ENCODE assay signal across 18 cellular contexts in genomic region chr3:50325497-50326181, GRCh38. TPM values are rescaled to one million over a fixed set of nuclear protein-coding genes. Genes with fewer than 3 reads are reported as not detected.
DNase-seq lines count a peak whose midpoint lies in the region; ATAC-seq and TF ChIP-seq lines count a peak whose summit lies in the region.
"Had no signal": no experiment of that assay in that cellular context is flagged by ENCODE, and none has a peak within 500 bp of the region (broad histone marks: within the 10 kb centered on the region; RNA-seq: fewer than 3 reads in every experiment).

No MANE protein-coding gene starts in this region.

- H3K4me2 ChIP-seq in Karpas-422 (ENCODE audit: low read depth, low read length, poor library complexity, severe bottlenecking) = no peak overlapping the region
- H3K4me2 ChIP-seq: smooth muscle cell had no signal

- no peak overlapping the region for H3K27ac ChIP-seq in Karpas-422 (ENCODE audit: low read length)
- peak overlapping the region in 3 of 4 donors; percentile 93 to 95 (median 93) for H3K27ac ChIP-seq in esophagus muscularis mucosa (replicated peaks in 1 of 4)
- peak overlapping the region in 3 of 5 donors; percentile 94 to 96 (median 95) for H3K27ac ChIP-seq in stomach
- H3K27ac ChIP-seq: epithelial cell of prostate, SK-N-MC had no signal

- ATAC-seq in activated naive CD8-positive, alpha-beta T cell treated with anti-CD3 and anti-CD28 coated beads, Interleukin-2, amount 50 U/mL, for 24 hours = no peak
- ATAC-seq: K562 had no signal

- H3K9ac ChIP-seq in Karpas-422 (ENCODE audit: low read length) = 0 out of 2 replicates have a peak overlapping the region, but pooled peaks have one; percentile 90

- TF ChIP-seq CTCF in esophagus muscularis mucosa (IDR thresholded peaks at IDR 0.05) (no peak), stomach (IDR thresholded peaks at IDR 0.05) (no peak)

- POLR2A ChIA-PET in activated CD4-positive, alpha-beta memory T cell treated with anti-CD3 and anti-CD28 coated beads for 36 hours (lab: Charles Lee) = no interaction called here

- H3K36me3 ChIP-seq in Karpas-422 (ENCODE audit: insufficient read depth, low read length) (peaks cover 10% of the 10 kb centered on the region; the same call in 1 of the 2 replicates), esophagus muscularis mucosa (peaks cover 20 to 42% (median 37%) of the 10 kb centered on the region in 4 donors), stomach (peaks cover 25 to 37% (median 34%) of the 10 kb centered on the region in 4 donors)

- no peak overlapping the region for H2AFZ ChIP-seq in Karpas-422 (ENCODE audit: low read length)

- H4K20me1 ChIP-seq in Karpas-422 (ENCODE audit: insufficient read depth, low read depth, low read length) = peaks cover 6% of the 10 kb centered on the region; the same call in 1 of the 2 replicates

- H3K4me3 Mint-ChIP-seq in activated naive CD8-positive, alpha-beta T cell = peak overlapping the region; percentile 88
- H3K4me3 Mint-ChIP-seq in activated naive CD8-positive, alpha-beta T cell treated with anti-CD3 and anti-CD28 coated beads, Interleukin-2, amount 50 U/mL, for 24 hours = no peak overlapping the region
- H3K4me3 Mint-ChIP-seq in activated CD4-positive, alpha-beta memory T cell treated with anti-CD3 and anti-CD28 coated beads for 36 hours = no peak overlapping the region
- H3K4me3 Mint-ChIP-seq: activated naive CD8-positive, alpha-beta T cell treated with anti-CD3 and anti-CD28 coated beads, Interleukin-2, amount 10 ng/mL, durations not matched to agents 7 days and 5 days had no signal

- H3K9me3 ChIP-seq in Karpas-422 (ENCODE audit: low read length) = no peaks in the 10 kb centered on the region
- H3K9me3 ChIP-seq in esophagus muscularis mucosa = no peaks in the 10 kb centered on the region
- no peaks in the 10 kb centered on the region for H3K9me3 ChIP-seq in stomach

- intact Hi-C loops in esophagus muscularis mucosa (cut with DNase I) (no loop called here), stomach (cut with DNase I; ENCODE audit: low total_unique reads) (no loop called here)
- intact Hi-C loops in activated CD4-positive, alpha-beta memory T cell treated with anti-CD3 and anti-CD28 coated beads for 36 hours (cut with micrococcal nuclease) = no loop called here

- TF ChIP-seq EP300 in esophagus muscularis mucosa (IDR thresholded peaks at IDR 0.05) (no peak), stomach (IDR thresholded peaks at IDR 0.05) (no peak)

- H3K36me3 Mint-ChIP-seq in activated naive CD8-positive, alpha-beta T cell = no peaks in the 10 kb centered on the region
- peaks cover 9% of the 10 kb centered on the region for H3K36me3 Mint-ChIP-seq in activated naive CD8-positive, alpha-beta T cell treated with anti-CD3 and anti-CD28 coated beads, Interleukin-2, amount 50 U/mL, for 24 hours (ENCODE audit: low read depth)
- H3K36me3 Mint-ChIP-seq in activated CD4-positive, alpha-beta memory T cell treated with anti-CD3 and anti-CD28 coated beads for 36 hours = peaks cover 5% of the 10 kb centered on the region

- H3K79me2 ChIP-seq in Karpas-422 (ENCODE audit: low read length) = peaks cover 22% of the 10 kb centered on the region

- H3K4me1 ChIP-seq in Karpas-422 (ENCODE audit: low read length) (peaks cover 42% of the 10 kb centered on the region), esophagus muscularis mucosa (peaks cover 34 to 71% (median 67%) of the 10 kb centered on the region in 4 donors), stomach (peaks cover 30 to 75% (median 60%) of the 10 kb centered on the region in 4 donors)

- TF ChIP-seq POLR2A in esophagus muscularis mucosa (IDR thresholded peaks at IDR 0.05; ENCODE audit: low read depth) (no peak), stomach (IDR thresholded peaks at IDR 0.05) (no peak)

- WGBS in esophagus muscularis mucosa = 85% methylated on average over 11 of the region's 11 CpGs
- WGBS in stomach, 5 donors = 75 to 89% (median 86%) methylated on average over 11 of the region's 11 CpGs

- no peak for DNase-seq in activated naive CD8-positive, alpha-beta T cell treated with anti-CD3 and anti-CD28 coated beads, Interleukin-2, amount 50 U/mL, for 24 hours
- no peak for DNase-seq in Karpas-422
- no peak for DNase-seq in esophagus muscularis mucosa (ENCODE audit: extremely low spot score)
- no peak for DNase-seq in stomach
- DNase-seq in activated CD4-positive, alpha-beta memory T cell treated with anti-CD3 and anti-CD28 coated beads for 36 hours = no peak
- no peak for DNase-seq in anterior cingulate cortex (lab: John Stamatoyannopoulos, UW)
- no peak for DNase-seq in NCI-H1436 treated with DMSO at 0.1 percent for 48 hours (lab: John Stamatoyannopoulos, UW)
- DNase-seq: activated naive CD8-positive, alpha-beta T cell treated with anti-CD3 and anti-CD28 coated beads, Interleukin-2, amount 10 ng/mL, durations not matched to agents 7 days and 5 days; midbrain; MV-4-11; NCI-H187 treated with DMSO at 0.1 percent for 48 hours; NCI-H345; stimulated activated CD4-positive, alpha-beta T cell treated with anti-CD3 and anti-CD28 coated beads, Interleukin-4, amount 100 ng/mL, for 24 hours had no signal

- H3K27ac Mint-ChIP-seq in activated naive CD8-positive, alpha-beta T cell = no peak overlapping the region
- H3K27ac Mint-ChIP-seq in activated naive CD8-positive, alpha-beta T cell treated with anti-CD3 and anti-CD28 coated beads, Interleukin-2, amount 50 U/mL, for 24 hours = no peak overlapping the region
- no peak overlapping the region for H3K27ac Mint-ChIP-seq in activated CD4-positive, alpha-beta memory T cell treated with anti-CD3 and anti-CD28 coated beads for 36 hours

- H3K4me1 Mint-ChIP-seq in activated naive CD8-positive, alpha-beta T cell (ENCODE audit: low read depth) = peaks cover 26% of the 10 kb centered on the region
- peaks cover 20% of the 10 kb centered on the region for H3K4me1 Mint-ChIP-seq in activated naive CD8-positive, alpha-beta T cell treated with anti-CD3 and anti-CD28 coated beads, Interleukin-2, amount 50 U/mL, for 24 hours
- peaks cover 23% of the 10 kb centered on the region for H3K4me1 Mint-ChIP-seq in activated CD4-positive, alpha-beta memory T cell treated with anti-CD3 and anti-CD28 coated beads for 36 hours (ENCODE audit: low read depth)

- H3K9me2 ChIP-seq in Karpas-422 (replicated peaks; ENCODE audit: insufficient read depth, low read length) = no peaks in the 10 kb centered on the region

- CTCF ChIA-PET in activated CD4-positive, alpha-beta memory T cell treated with anti-CD3 and anti-CD28 coated beads for 36 hours (lab: Charles Lee) = interaction anchor here (0.8 to 4.9 kb wide), 7 partner anchors 9 to 33 kb away, joined by 3 to 30 read pairs (median 8); partner anchors contain the start of genes HYAL3, IFRD2, NAA80 and RASSF1

- H3K27me3 Mint-ChIP-seq in activated naive CD8-positive, alpha-beta T cell = no peaks in the 10 kb centered on the region
- no peaks in the 10 kb centered on the region for H3K27me3 Mint-ChIP-seq in activated naive CD8-positive, alpha-beta T cell treated with anti-CD3 and anti-CD28 coated beads, Interleukin-2, amount 50 U/mL, for 24 hours
- no peaks in the 10 kb centered on the region for H3K27me3 Mint-ChIP-seq in activated CD4-positive, alpha-beta memory T cell treated with anti-CD3 and anti-CD28 coated beads for 36 hours
- H3K27me3 Mint-ChIP-seq: activated naive CD8-positive, alpha-beta T cell treated with anti-CD3 and anti-CD28 coated beads, Interleukin-2, amount 10 ng/mL, durations not matched to agents 7 days and 5 days had no signal

- no peak overlapping the region for H3K4me3 ChIP-seq in Karpas-422 (ENCODE audit: low read length)
- no peak overlapping the region for H3K4me3 ChIP-seq in esophagus muscularis mucosa
- no peak overlapping the region for H3K4me3 ChIP-seq in stomach
- H3K4me3 ChIP-seq: K562, SK-N-MC, smooth muscle cell had no signal

- H3K27me3 ChIP-seq in Karpas-422 (ENCODE audit: low read length) (no peaks in the 10 kb centered on the region), esophagus muscularis mucosa (no peaks in the 10 kb centered on the region), stomach (no peaks in the 10 kb centered on the region)

- H3K9me3 Mint-ChIP-seq in activated naive CD8-positive, alpha-beta T cell (ENCODE audit: low read depth) = no peaks in the 10 kb centered on the region
- H3K9me3 Mint-ChIP-seq in activated naive CD8-positive, alpha-beta T cell treated with anti-CD3 and anti-CD28 coated beads, Interleukin-2, amount 50 U/mL, for 24 hours = no peaks in the 10 kb centered on the region
- H3K9me3 Mint-ChIP-seq in activated CD4-positive, alpha-beta memory T cell treated with anti-CD3 and anti-CD28 coated beads for 36 hours = no peaks in the 10 kb centered on the region
- H3K9me3 Mint-ChIP-seq: activated naive CD8-positive, alpha-beta T cell treated with anti-CD3 and anti-CD28 coated beads, Interleukin-2, amount 10 ng/mL, durations not matched to agents 7 days and 5 days had no signal

RNA-seq across cellular contexts. Expression of gene TUSC2, which starts 2.4 kb away (rescaled TPM):
- total RNA-seq in Karpas-422 (2014; rRNA removed; shearing (Covaris generic); ENCODE audit: low replicate concordance) = 38.1 and 49.6 TPM in 2 replicates
- 10 to 100 TPM; 18.7 to 40.6 (median 37.5) TPM for total RNA-seq in esophagus muscularis mucosa
- total RNA-seq in stomach = 10 to 100 TPM in 3 of 5 donors, 1 to 10 TPM in 1, not detected in 1; 2.3 to 63.4 (median 25.6) TPM
- 10 to 100 TPM; 40.3 to 48.1 (median 46.3) TPM for polyA plus RNA-seq in stomach
- total RNA-seq in activated CD4-positive, alpha-beta memory T cell treated with anti-CD3 and anti-CD28 coated beads for 36 hours = 10 to 100 TPM; 18.7 to 19.7 TPM

RNA-seq across cellular contexts. Expression of gene HYAL2, which starts 3.1 kb away (rescaled TPM):
- 12.8 and 22.5 TPM in 2 replicates for total RNA-seq in Karpas-422 (2014; rRNA removed; shearing (Covaris generic); ENCODE audit: low replicate concordance)
- total RNA-seq in esophagus muscularis mucosa (100 to 1,000 TPM in 2 of 4 donors, 10 to 100 TPM in 2; 37.4 to 114 (median 97.2) TPM), stomach (10 to 100 TPM; 11.1 to 96.4 (median 26.8) TPM)
- 10 to 100 TPM; 24.7 to 47.6 (median 30.4) TPM for polyA plus RNA-seq in stomach
- 1 to 10 TPM; 4.8 to 5.7 TPM for total RNA-seq in activated CD4-positive, alpha-beta memory T cell treated with anti-CD3 and anti-CD28 coated beads for 36 hours

RNA-seq across cellular contexts. Expression of gene RASSF1, which starts 15.0 kb away (rescaled TPM):
- total RNA-seq in Karpas-422 (2014; rRNA removed; shearing (Covaris generic); ENCODE audit: low replicate concordance) = 33.3 and 69.4 TPM in 2 replicates
- 10 to 100 TPM; 28.7 to 44.2 (median 33.2) TPM for total RNA-seq in esophagus muscularis mucosa
- 10 to 100 TPM; 16.5 to 33.2 (median 22.6) TPM for total RNA-seq in stomach
- polyA plus RNA-seq in stomach = 10 to 100 TPM; 27.8 to 37.3 (median 29.6) TPM
- 10 to 100 TPM; 48.8 to 52.6 TPM for total RNA-seq in activated CD4-positive, alpha-beta memory T cell treated with anti-CD3 and anti-CD28 coated beads for 36 hours

RNA-seq across cellular contexts. Expression of gene ZMYND10, which starts 19.9 kb away (rescaled TPM):
- total RNA-seq in Karpas-422 (2014; rRNA removed; shearing (Covaris generic); ENCODE audit: low replicate concordance) = 1.3 and 1.4 TPM in 2 replicates
- total RNA-seq in esophagus muscularis mucosa (under 1 TPM in 3 of 4 donors, not detected in 1; 0.50 to 0.57 (median 0.52) TPM), stomach (10 to 100 TPM in 1 of 5 donors, under 1 TPM in 3, not detected in 1; 0.87 to 61.4 (median 0.91) TPM)
- polyA plus RNA-seq in stomach = 1 to 10 TPM in 2 of 3 donors, under 1 TPM in 1; 0.87 to 3.7 (median 1.2) TPM
- under 1 TPM; 0.94 to 1.00 TPM for total RNA-seq in activated CD4-positive, alpha-beta memory T cell treated with anti-CD3 and anti-CD28 coated beads for 36 hours

RNA-seq across cellular contexts. Expression of gene HYAL1, which starts 22.3 kb away (rescaled TPM):
- total RNA-seq in Karpas-422 (2014; rRNA removed; shearing (Covaris generic); ENCODE audit: low replicate concordance) = 0.14 and 0.71 TPM in 2 replicates
- total RNA-seq in esophagus muscularis mucosa = 10 to 100 TPM in 1 of 4 donors, 1 to 10 TPM in 3; 8.3 to 15.6 (median 9.0) TPM
- 10 to 100 TPM in 1 of 5 donors, 1 to 10 TPM in 3, not detected in 1; 1.8 to 38.4 (median 5.3) TPM for total RNA-seq in stomach
- 10 to 100 TPM in 2 of 3 donors, 1 to 10 TPM in 1; 6.3 to 25.8 (median 12.7) TPM for polyA plus RNA-seq in stomach
- under 1 TPM in 1 of 2 experiments, not detected in 1; 0.14 TPM for total RNA-seq in activated CD4-positive, alpha-beta memory T cell treated with anti-CD3 and anti-CD28 coated beads for 36 hours
- polyA plus RNA-seq: smooth muscle cell had no signal
